ENCODE assay signal across 10 cellular contexts in genomic region chr1:226349801-226350503, GRCh38. TPM values are rescaled to one million over a fixed set of nuclear protein-coding genes. Genes with fewer than 3 reads are reported as not detected.
A peak's percentile ranks its signal among the peaks of the same experiment; 100 is the strongest.
DNase-seq lines count a peak whose midpoint lies in the region; ATAC-seq and TF ChIP-seq lines count a peak whose summit lies in the region.
"Had no signal": no experiment of that assay in that cellular context is flagged by ENCODE, and none has a peak within 500 bp of the region (broad histone marks: within the 10 kb centered on the region; RNA-seq: fewer than 3 reads in every experiment).

No MANE protein-coding gene starts in this region.

- intact Hi-C loops in OCI-LY7 (cut with micrococcal nuclease; ENCODE audit: unreplicated experiment) (loop anchor here (1.0 kb wide), 3 partner anchors 20 to 222 kb away; no protein-coding TSS in a partner anchor), thyroid gland (cut with DNase I) (no loop called here)

- H3K27me3 Mint-ChIP-seq in mesothelial cell of epicardium (ENCODE audit: low read depth), result no peaks in the 10 kb centered on the region

- no peaks in the 10 kb centered on the region for H3K9me2 ChIP-seq in OCI-LY7 (ENCODE audit: insufficient read depth, low read length)

- DNase-seq in GM06990 (ENCODE audit: extremely low read depth, insufficient read length) (peak; percentile 80), OCI-LY7 (ENCODE audit: low spot score) (peak; percentile 85), mesothelial cell of epicardium (ENCODE audit: low spot score in 2 of 2, unreplicated experiment in 2 of 2) (no peak), SKM-1 (lab: John Stamatoyannopoulos, UW; ENCODE audit: unreplicated experiment) (no peak), HuH-7 (ENCODE audit: low spot score) (no peak), thyroid gland (no peak)
- DNase-seq: activated CD4-positive, alpha-beta T cell treated with anti-CD3 and anti-CD28 coated beads for 4 hours; NCI-H446 treated with DMSO at 0.1 percent for 48 hours had no signal

- H2AFZ ChIP-seq in OCI-LY7 (ENCODE audit: low read length), result peak overlapping the region; percentile 75; the same call in 1 of the 2 replicates

- POLR2A ChIA-PET in OCI-LY7 (lab: Charles Lee), result interaction anchor here (0.6 to 2.3 kb wide), 13 partner anchors 17 to 1851 kb away, joined by 3 to 11 read pairs (median 4); partner anchors contain the start of genes LIN9 and PARP1

- H3K79me2 ChIP-seq in OCI-LY7 (ENCODE audit: insufficient read depth, low read depth, low read length), result no peaks in the 10 kb centered on the region

- no TSS peak for BruUV-seq in OCI-LY7 (replicated peaks; lab: Mats Ljungman, UMichigan)

- H3K27me3 ChIP-seq in GM06990 (replicated peaks; ENCODE audit: control insufficient read depth, insufficient read depth, low read length) (no peaks in the 10 kb centered on the region), thyroid gland (no peaks in the 10 kb centered on the region)

- ATAC-seq in GM21825 (IDR thresholded peaks at IDR 0.05; ENCODE audit: unreplicated experiment) (peak; percentile 46), HG02610 (IDR thresholded peaks at IDR 0.05; ENCODE audit: unreplicated experiment) (no peak)

- no peaks in the 10 kb centered on the region for H3K36me3 ChIP-seq in GM06990 (ENCODE audit: control insufficient read depth, insufficient read depth, low read length)
- H3K36me3 ChIP-seq in OCI-LY7 (ENCODE audit: insufficient read depth, low read length), result no peaks in the 10 kb centered on the region; the same call in 1 of the 2 replicates
- H3K36me3 ChIP-seq in thyroid gland, result no peaks in the 10 kb centered on the region

- no peaks in the 10 kb centered on the region; the same call in 1 of the 2 replicates for H3K9me3 ChIP-seq in OCI-LY7 (ENCODE audit: low read length)
- H3K9me3 ChIP-seq in thyroid gland, result no peaks in the 10 kb centered on the region

- H3K4me1 ChIP-seq in OCI-LY7 (ENCODE audit: insufficient read depth, low read length, poor library complexity, severe bottlenecking), result peaks cover 89% of the 10 kb centered on the region
- peaks cover 4 to 8% of the 10 kb centered on the region in 2 donors for H3K4me1 ChIP-seq in thyroid gland

- H3K4me2 ChIP-seq in OCI-LY7 (ENCODE audit: low read length), result peak overlapping the region; percentile 84

- H3K4me1 Mint-ChIP-seq in mesothelial cell of epicardium, result peaks cover 18% of the 10 kb centered on the region

- TF ChIP-seq CTCF in GM06990 (IDR thresholded peaks at IDR 0.05; ENCODE audit: insufficient read depth, low read length, poor library complexity, severe bottlenecking) (no peak), OCI-LY7 (conservative IDR thresholded peaks at IDR 0.05; ENCODE audit: low read length) (no peak), mesothelial cell of epicardium (IDR thresholded peaks at IDR 0.05; ENCODE audit: unreplicated experiment) (no peak), thyroid gland (IDR thresholded peaks at IDR 0.05) (no peak)

- no peak overlapping the region for H3K4me3 Mint-ChIP-seq in mesothelial cell of epicardium

- H3K36me3 Mint-ChIP-seq in mesothelial cell of epicardium, result no peaks in the 10 kb centered on the region

- H3K27ac ChIP-seq in OCI-LY7 (ENCODE audit: low read depth, low read length, poor library complexity, severe bottlenecking) (peak overlapping the region; percentile 98), thyroid gland (no peak overlapping the region)

- H3K27ac Mint-ChIP-seq in mesothelial cell of epicardium, result peak overlapping the region; percentile 87

- no peaks in the 10 kb centered on the region for H3K9me3 Mint-ChIP-seq in mesothelial cell of epicardium

- H4K20me1 ChIP-seq in OCI-LY7 (ENCODE audit: insufficient read depth, low read length), result no peaks in the 10 kb centered on the region

- no peak overlapping the region for H3K4me3 ChIP-seq in GM06990 (replicated peaks; ENCODE audit: low read depth, low read length)
- peak overlapping the region; percentile 57 for H3K4me3 ChIP-seq in OCI-LY7 (ENCODE audit: low read depth, low read length, poor library complexity, severe bottlenecking)
- H3K4me3 ChIP-seq in thyroid gland (replicated peaks in 1 of 3), result no peak overlapping the region

- whole genome bisulfite sequencing in thyroid gland, 2 donors, result 59 to 60% methylated on average over 17 of the region's 17 CpGs

- CTCF ChIA-PET in OCI-LY7 (lab: Charles Lee; ENCODE audit: unreplicated experiment), result interaction anchor here (0.6 kb wide), 1 partner anchor 158 kb away, joined by 3 read pairs; no protein-coding TSS in a partner anchor

- TF ChIP-seq POLR2A in thyroid gland (IDR thresholded peaks at IDR 0.05), result no peak

RNA-seq across cellular contexts. Expression of gene LIN9, which starts 41.0 kb away (rescaled TPM):
- total RNA-seq in OCI-LY7 (2014; rRNA removed; shearing (Covaris generic)), result 17.2 and 19.7 TPM in 2 replicates
- total RNA-seq in OCI-LY7 (2022) (20.1 and 22.4 TPM in 2 replicates), mesothelial cell of epicardium (7.5 to 8.9 TPM (median 8.8 TPM) in 3 replicates), thyroid gland (1 to 10 TPM; 1.9 to 3.3 (median 2.6) TPM)

RNA-seq across cellular contexts. Expression of gene PARP1, which starts 57.9 kb away (rescaled TPM):
- 532 and 610 TPM in 2 replicates for total RNA-seq in OCI-LY7 (2014; rRNA removed; shearing (Covaris generic))
- 558 and 594 TPM in 2 replicates for total RNA-seq in OCI-LY7 (2022)
- 94.7 to 101 TPM (median 95.3 TPM) in 3 replicates for total RNA-seq in mesothelial cell of epicardium
- 100 to 1,000 TPM in 2 of 4 donors, 10 to 100 TPM in 2; 47.8 to 103 (median 90.5) TPM for total RNA-seq in thyroid gland

Comparison
In these comparisons a context has a peak if more than half of its experiments do, and no peak if none do; other contexts are left out.
1. DNase-seq: peak in GM06990 (single experiment) and OCI-LY7 (single experiment); none in mesothelial cell of epicardium (0 of 2), SKM-1 (single experiment), HuH-7 (single experiment) and thyroid gland (0 of 2).